ENCODE assay signal across 17 cellular contexts in the genomic region with DNA sequence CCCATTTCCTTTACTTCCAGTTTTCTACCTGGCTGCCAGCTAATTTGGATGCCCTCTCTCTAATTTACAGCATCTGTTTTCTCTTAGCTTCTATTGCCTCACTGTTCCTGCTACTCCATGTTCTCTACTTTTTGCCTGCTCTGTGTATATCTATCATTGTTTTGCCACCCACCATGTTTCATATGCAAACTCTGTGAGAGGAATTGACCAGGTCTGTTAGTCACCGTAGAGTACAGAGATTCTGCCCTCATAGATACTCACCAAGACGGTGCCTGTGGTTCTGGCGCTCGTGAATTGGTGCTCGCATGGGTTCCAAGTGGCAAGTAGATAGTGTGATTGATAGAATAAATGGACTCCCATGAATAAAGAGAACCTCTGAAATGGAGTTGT.
A peak's percentile ranks its signal among the peaks of the same experiment; 100 is the strongest.
DNase-seq lines count a peak whose midpoint lies in the region; ATAC-seq and TF ChIP-seq lines count a peak whose summit lies in the region.
"Had no signal": no experiment of that assay in that cellular context is flagged by ENCODE, and none has a peak within 500 bp of the region (broad histone marks: within the 10 kb centered on the region; RNA-seq: fewer than 3 reads in every experiment).

No MANE protein-coding gene starts in this region.

- 67 to 76% methylated on average over 5 of the region's 5 CpGs for WGBS in upper lobe of left lung, 2 donors

- no peaks in the 10 kb centered on the region for H3K36me3 ChIP-seq in upper lobe of left lung
- H3K36me3 ChIP-seq: breast epithelium, Peyer's patch had no signal

- no peak for TF ChIP-seq POLR2A in upper lobe of left lung (IDR thresholded peaks at IDR 0.05)

- no peak overlapping the region for H3K4me3 Mint-ChIP-seq in nephron progenitor cell
- H3K4me3 Mint-ChIP-seq: activated CD8-positive, alpha-beta T cell treated with anti-CD3 and anti-CD28 coated beads, Interleukin-2, amount 10 ng/mL, durations not matched to agents 7 days and 5 days; stimulated activated naive CD8-positive, alpha-beta T cell treated with anti-CD3 and anti-CD28 coated beads, Interleukin-15, Interleukin-2, amounts not matched to agents 100 ng/mL and 50 ng/mL, for 24 hours had no signal

- H3K9me3 Mint-ChIP-seq in nephron progenitor cell: peaks cover 1% of the 10 kb centered on the region

- no peaks in the 10 kb centered on the region for H3K4me1 Mint-ChIP-seq in nephron progenitor cell

- H3K27ac ChIP-seq in upper lobe of left lung: no peak overlapping the region
- H3K27ac ChIP-seq: breast epithelium, HL-60, Peyer's patch had no signal

- ATAC-seq in GM18519 (IDR thresholded peaks at IDR 0.05; ENCODE audit: low FRiP score, unreplicated experiment) (peak; percentile 31), GM21423 (IDR thresholded peaks at IDR 0.05; ENCODE audit: unreplicated experiment) (peak; percentile 32), HG02938 (IDR thresholded peaks at IDR 0.05; ENCODE audit: unreplicated experiment) (peak; percentile 44), HG03460 (IDR thresholded peaks at IDR 0.05; ENCODE audit: unreplicated experiment) (peak; percentile 35), upper lobe of left lung (ENCODE audit: low FRiP score in 2 of 2) (no peak)
- ATAC-seq: activated CD8-positive, alpha-beta T cell treated with anti-CD3 and anti-CD28 coated beads, Interleukin-2, amount 10 ng/mL, durations not matched to agents 7 days and 5 days had no signal

- TF ChIP-seq CTCF in upper lobe of left lung (IDR thresholded peaks at IDR 0.05) (no peak), nephron progenitor cell (IDR thresholded peaks at IDR 0.05) (no peak)

- H3K9me3 ChIP-seq in upper lobe of left lung: no peaks in the 10 kb centered on the region
- H3K9me3 ChIP-seq: breast epithelium, Peyer's patch had no signal

- H3K27me3 Mint-ChIP-seq in nephron progenitor cell (ENCODE audit: low read depth, poor library complexity): no peaks in the 10 kb centered on the region
- H3K27me3 Mint-ChIP-seq: stimulated activated naive CD8-positive, alpha-beta T cell treated with anti-CD3 and anti-CD28 coated beads, Interleukin-15, Interleukin-2, amounts not matched to agents 100 ng/mL and 50 ng/mL, for 24 hours had no signal

- no peaks in the 10 kb centered on the region for H3K4me1 ChIP-seq in upper lobe of left lung
- H3K4me1 ChIP-seq: breast epithelium, Peyer's patch had no signal

- no peak for TF ChIP-seq EP300 in upper lobe of left lung (IDR thresholded peaks at IDR 0.05)

- no peak overlapping the region for H3K27ac Mint-ChIP-seq in nephron progenitor cell
- H3K27ac Mint-ChIP-seq: activated CD8-positive, alpha-beta T cell treated with anti-CD3 and anti-CD28 coated beads, Interleukin-2, amount 10 ng/mL, durations not matched to agents 7 days and 5 days; stimulated activated naive CD8-positive, alpha-beta T cell treated with anti-CD3 and anti-CD28 coated beads, Interleukin-15, Interleukin-2, amounts not matched to agents 100 ng/mL and 50 ng/mL, for 24 hours had no signal

- H3K4me3 ChIP-seq in upper lobe of left lung: no peak overlapping the region
- H3K4me3 ChIP-seq: breast epithelium, Peyer's patch had no signal

- H3K27me3 ChIP-seq in upper lobe of left lung: no peaks in the 10 kb centered on the region
- H3K27me3 ChIP-seq: breast epithelium, Peyer's patch had no signal

- H3K36me3 Mint-ChIP-seq in nephron progenitor cell (ENCODE audit: low read depth): no peaks in the 10 kb centered on the region

- no peak for DNase-seq in NK-92 treated with Interleukin-12 subunit alpha and Interleukin-12 subunit beta, amount 100 ng/mL, for 24 hours (lab: John Stamatoyannopoulos, UW)
- DNase-seq in upper lobe of left lung (no peak), nephron progenitor cell (no peak), NCI-H82 (lab: John Stamatoyannopoulos, UW) (no peak)
- DNase-seq: activated CD8-positive, alpha-beta T cell treated with anti-CD3 and anti-CD28 coated beads, Interleukin-2, amount 10 ng/mL, durations not matched to agents 7 days and 5 days; activated gamma-delta T cell treated with Interleukin-2 at 50 U/mL for 16 hours; glutamatergic neuron; NCI-H2171 treated with DMSO at 0.1 percent for 48 hours; Peyer's patch; stimulated activated CD4-positive, alpha-beta T cell treated with anti-CD3 and anti-CD28 coated beads, Interleukin-4, amount 100 ng/mL, for 4 hours had no signal

Comparison
In these comparisons a context has a peak if more than half of its experiments do, and no peak if none do; other contexts are left out.
1. ATAC-seq: peak in GM18519 (single experiment), GM21423 (single experiment), HG02938 (single experiment) and HG03460 (single experiment); none in upper lobe of left lung (0 of 2).